ENCODE assay signal across 1 cellular context in the genomic region with DNA sequence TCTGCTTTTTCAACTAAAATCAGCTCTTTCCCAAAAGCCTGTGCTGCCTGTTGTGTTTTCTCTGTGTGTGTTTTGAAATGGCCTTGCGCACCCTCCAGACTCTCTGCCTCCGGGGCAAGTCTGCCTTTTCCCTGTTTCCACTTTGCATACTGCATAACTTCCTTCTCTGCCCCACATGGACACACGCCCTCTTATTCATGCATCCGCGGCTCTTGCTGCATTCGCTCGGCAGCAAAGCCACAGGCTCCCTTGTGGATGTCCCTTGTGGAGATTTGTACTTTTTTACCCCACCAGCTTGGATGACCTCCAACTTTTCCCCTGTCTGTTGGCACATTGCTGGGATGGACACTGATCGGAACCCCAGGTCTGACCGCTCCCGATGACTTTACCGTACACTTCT.
TF ChIP-seq lines count a peak whose summit lies in the region.

No MANE protein-coding gene starts in this region.

TF ChIP-seq in H1, 55 proteins besides CTCF, POLR2A, EP300 and RAD21:
- no peak for TF ChIP-seq NANOG (IDR thresholded peaks at IDR 0.05; ENCODE audit: insufficient read depth, low read depth, low read length, poor library complexity, severe bottlenecking)
- no peak for TF ChIP-seq CREB1 (IDR thresholded peaks at IDR 0.05)
- no peak for TF ChIP-seq PHF8 (conservative IDR thresholded peaks at IDR 0.05; ENCODE audit: low read depth, low read length)
- TF ChIP-seq RNF2 (IDR thresholded peaks at IDR 0.05; ENCODE audit: borderline replicate concordance, low read depth, low read length, missing control alignments, poor library complexity, severe bottlenecking): no peak
- no peak for TF ChIP-seq JUN (IDR thresholded peaks at IDR 0.05; ENCODE audit: low read depth, low read length)
- TF ChIP-seq, protein P1, sequence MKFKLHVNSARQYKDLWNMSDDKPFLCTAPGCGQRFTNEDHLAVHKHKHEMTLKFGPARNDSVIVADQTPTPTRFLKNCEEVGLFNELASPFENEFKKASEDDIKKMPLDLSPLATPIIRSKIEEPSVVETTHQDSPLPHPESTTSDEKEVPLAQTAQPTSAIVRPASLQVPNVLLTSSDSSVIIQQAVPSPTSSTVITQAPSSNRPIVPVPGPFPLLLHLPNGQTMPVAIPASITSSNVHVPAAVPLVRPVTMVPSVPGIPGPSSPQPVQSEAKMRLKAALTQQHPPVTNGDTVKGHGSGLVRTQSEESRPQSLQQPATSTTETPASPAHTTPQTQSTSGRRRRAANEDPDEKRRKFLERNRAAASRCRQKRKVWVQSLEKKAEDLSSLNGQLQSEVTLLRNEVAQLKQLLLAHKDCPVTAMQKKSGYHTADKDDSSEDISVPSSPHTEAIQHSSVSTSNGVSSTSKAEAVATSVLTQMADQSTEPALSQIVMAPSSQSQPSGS (IDR thresholded peaks at IDR 0.05; ENCODE audit: low read length): no peak
